In the genomic region with DNA sequence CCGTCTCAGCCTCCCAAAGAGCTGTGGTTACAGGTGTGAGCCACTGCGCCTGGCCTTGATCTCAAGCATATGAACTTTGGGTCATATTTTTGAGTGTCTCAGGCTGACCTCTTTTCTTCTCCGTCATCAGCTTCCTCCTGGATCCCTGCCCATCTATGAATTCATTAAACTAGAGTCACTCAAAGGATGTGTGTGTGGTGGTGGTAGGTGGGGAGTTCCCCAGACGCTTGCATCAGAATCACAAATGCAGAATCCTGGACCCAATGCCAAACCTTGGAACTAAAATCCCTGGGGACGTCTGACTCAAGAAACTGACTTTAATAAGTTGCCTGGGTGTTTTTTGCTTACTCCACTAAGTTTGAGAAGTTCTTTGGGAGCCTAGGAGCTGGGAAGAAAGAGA, we compare ENCODE assay signal across 13 cellular contexts. TPM values are rescaled to one million over a fixed set of nuclear protein-coding genes. Genes with fewer than 3 reads are reported as not detected.
DNase-seq lines count a peak whose midpoint lies in the region; ATAC-seq and TF ChIP-seq lines count a peak whose summit lies in the region.
"Had no signal": no experiment of that assay in that cellular context is flagged by ENCODE, and none has a peak within 500 bp of the region (broad histone marks: within the 10 kb centered on the region; RNA-seq: fewer than 3 reads in every experiment).

No MANE protein-coding gene starts in this region.

- H3K4me1 ChIP-seq in GM23338 (ENCODE audit: insufficient read depth): peaks cover 12% of the 10 kb centered on the region
- peaks cover 32% of the 10 kb centered on the region for H3K4me1 ChIP-seq in adipocyte (ENCODE audit: control insufficient read depth, insufficient read depth, low read length)
- peaks cover 0 to 38% (median 11%) of the 10 kb centered on the region in 3 donors for H3K4me1 ChIP-seq in gastroesophageal sphincter
- peaks cover 5% of the 10 kb centered on the region for H3K4me1 ChIP-seq in OCI-LY7 (ENCODE audit: insufficient read depth, low read length, poor library complexity, severe bottlenecking)

- H3K9me2 ChIP-seq in GM23338 (ENCODE audit: insufficient read depth): no peaks in the 10 kb centered on the region
- H3K9me2 ChIP-seq in OCI-LY7 (ENCODE audit: insufficient read depth, low read length): no peaks in the 10 kb centered on the region

- TF ChIP-seq POLR2A in gastroesophageal sphincter (IDR thresholded peaks at IDR 0.05) (no peak), lower leg skin (IDR thresholded peaks at IDR 0.05) (no peak)

- BruUV-seq in OCI-LY7 (replicated peaks; lab: Mats Ljungman, UMichigan): no TSS peak

- H3K27me3 ChIP-seq in GM23338 (ENCODE audit: insufficient read depth) (peaks cover 41% of the 10 kb centered on the region), adipocyte (replicated peaks; ENCODE audit: control insufficient read depth, insufficient read depth, low read length) (no peaks in the 10 kb centered on the region), gastroesophageal sphincter (peaks cover 11% of the 10 kb centered on the region)
- H3K27me3 ChIP-seq: Peyer's patch had no signal

- no peaks in the 10 kb centered on the region for H3K79me2 ChIP-seq in GM23338 (replicated peaks; ENCODE audit: insufficient read depth)
- no peaks in the 10 kb centered on the region for H3K79me2 ChIP-seq in OCI-LY7 (ENCODE audit: insufficient read depth, low read depth, low read length)

- H3K36me3 ChIP-seq in GM23338 (ENCODE audit: insufficient read depth): no peaks in the 10 kb centered on the region
- no peaks in the 10 kb centered on the region for H3K36me3 ChIP-seq in adipocyte (ENCODE audit: control insufficient read depth, insufficient read depth, low read length, severe bottlenecking)
- no peaks in the 10 kb centered on the region for H3K36me3 ChIP-seq in gastroesophageal sphincter
- H3K36me3 ChIP-seq in OCI-LY7 (ENCODE audit: insufficient read depth, low read length): no peaks in the 10 kb centered on the region
- H3K36me3 ChIP-seq: colonic mucosa, Peyer's patch had no signal

- no peak for ATAC-seq in GM23338
- peak; percentile 20 for ATAC-seq in gastroesophageal sphincter
- ATAC-seq in stimulated activated naive CD8-positive, alpha-beta T cell treated with anti-CD3 and anti-CD28 coated beads, Interleukin-15, amount 100 ng/mL, for 72 hours: peak; percentile 60
- no peak for ATAC-seq in GM18868 (IDR thresholded peaks at IDR 0.05; ENCODE audit: unreplicated experiment)
- ATAC-seq: left colon had no signal

- no peak overlapping the region for H3K27ac Mint-ChIP-seq in GM23338
- peak overlapping the region; percentile 2 to 81 for H3K27ac Mint-ChIP-seq in stimulated activated naive CD8-positive, alpha-beta T cell treated with anti-CD3 and anti-CD28 coated beads, Interleukin-15, amount 100 ng/mL, for 72 hours
- H3K27ac Mint-ChIP-seq: stimulated activated naive CD8-positive, alpha-beta T cell treated with anti-CD3 and anti-CD28 coated beads, Interleukin-15, Interleukin-2, amounts not matched to agents 100 ng/mL and 50 ng/mL, for 24 hours had no signal

- CTCF ChIA-PET in OCI-LY7 (lab: Charles Lee; ENCODE audit: unreplicated experiment): no interaction called here

- 20 to 80% methylated on average over 1 to 4 of the region's 5 CpGs for WGBS in gastroesophageal sphincter (ENCODE audit: low coverage in 1 of 2), 2 donors
- WGBS in lower leg skin, 2 donors: 34 to 37% methylated on average over 5 of the region's 5 CpGs

- H3K27me3 Mint-ChIP-seq in GM23338 (ENCODE audit: insufficient read depth, low read depth, poor library complexity): peaks cover 31% of the 10 kb centered on the region
- peaks cover 48% of the 10 kb centered on the region for H3K27me3 Mint-ChIP-seq in stimulated activated naive CD8-positive, alpha-beta T cell treated with anti-CD3 and anti-CD28 coated beads, Interleukin-15, amount 100 ng/mL, for 72 hours

- intact Hi-C loops in OCI-LY7 (cut with micrococcal nuclease; ENCODE audit: unreplicated experiment): no loop called here
- intact Hi-C loops in lower leg skin (cut with DNase I; ENCODE audit: low total_unique reads): no loop called here

- H4K20me1 ChIP-seq in GM23338 (replicated peaks; ENCODE audit: insufficient read depth) (no peaks in the 10 kb centered on the region), OCI-LY7 (ENCODE audit: insufficient read depth, low read length) (no peaks in the 10 kb centered on the region)

- H3K4me2 ChIP-seq in GM23338: no peak overlapping the region
- no peak overlapping the region for H3K4me2 ChIP-seq in OCI-LY7 (ENCODE audit: low read length)

- no peaks in the 10 kb centered on the region for H3K9me3 Mint-ChIP-seq in GM23338
- no peaks in the 10 kb centered on the region for H3K9me3 Mint-ChIP-seq in stimulated activated naive CD8-positive, alpha-beta T cell treated with anti-CD3 and anti-CD28 coated beads, Interleukin-15, amount 100 ng/mL, for 72 hours
- H3K9me3 Mint-ChIP-seq: stimulated activated naive CD8-positive, alpha-beta T cell treated with anti-CD3 and anti-CD28 coated beads, Interleukin-15, Interleukin-2, amounts not matched to agents 100 ng/mL and 50 ng/mL, for 24 hours had no signal

- TF ChIP-seq EP300 in gastroesophageal sphincter (IDR thresholded peaks at IDR 0.05): no peak

- no peaks in the 10 kb centered on the region for H3K9me3 ChIP-seq in adipocyte (ENCODE audit: control insufficient read depth, low read length)
- H3K9me3 ChIP-seq in gastroesophageal sphincter: no peaks in the 10 kb centered on the region
- no peaks in the 10 kb centered on the region for H3K9me3 ChIP-seq in OCI-LY7 (ENCODE audit: low read length)
- H3K9me3 ChIP-seq: colonic mucosa, Peyer's patch had no signal

- no peak overlapping the region for H3K4me3 Mint-ChIP-seq in GM23338
- no peak overlapping the region for H3K4me3 Mint-ChIP-seq in stimulated activated naive CD8-positive, alpha-beta T cell treated with anti-CD3 and anti-CD28 coated beads, Interleukin-15, amount 100 ng/mL, for 72 hours
- H3K4me3 Mint-ChIP-seq: stimulated activated naive CD8-positive, alpha-beta T cell treated with anti-CD3 and anti-CD28 coated beads, Interleukin-15, Interleukin-2, amounts not matched to agents 100 ng/mL and 50 ng/mL, for 24 hours had no signal

- H3K27ac ChIP-seq in GM23338 (ENCODE audit: low read depth) (no peak overlapping the region), gastroesophageal sphincter (peak overlapping the region in 3 of 4 donors; percentile 30 to 64 (median 59)), OCI-LY7 (ENCODE audit: low read depth, low read length, poor library complexity, severe bottlenecking) (no peak overlapping the region)
- H3K27ac ChIP-seq: colonic mucosa, Peyer's patch had no signal

- DNase-seq in GM23338 (ENCODE audit: low spot score) (no peak), adipocyte (ENCODE audit: low read depth) (peak; percentile 93), OCI-LY7 (ENCODE audit: low spot score) (no peak), lower leg skin (ENCODE audit: low spot score in 2 of 2) (no peak)
- peak; percentile 7 to 35 for DNase-seq in stimulated activated naive CD8-positive, alpha-beta T cell treated with anti-CD3 and anti-CD28 coated beads, Interleukin-15, amount 100 ng/mL, for 72 hours
- DNase-seq in activated CD4-positive, alpha-beta T cell treated with anti-CD3 and anti-CD28 coated beads, Interleukin-2, amount 50 U/mL, for 4 hours: no peak
- DNase-seq: colonic mucosa, left colon had no signal

- H2AFZ ChIP-seq in GM23338 (0 out of 2 replicates have a peak overlapping the region, but pooled peaks have one; percentile 52), OCI-LY7 (ENCODE audit: low read length) (no peak overlapping the region)

- POLR2A ChIA-PET in OCI-LY7 (lab: Charles Lee): no interaction called here

- 0 out of 2 replicates have a peak, but pooled peaks cover 8% of the 10 kb centered on the region for H3F3A ChIP-seq in GM23338 (replicated peaks; ENCODE audit: low read depth)

- TF ChIP-seq CTCF in GM23338 (conservative IDR thresholded peaks at IDR 0.05; ENCODE audit: low read depth in 2 of 2) (no peak), gastroesophageal sphincter (IDR thresholded peaks at IDR 0.05) (no peak), OCI-LY7 (conservative IDR thresholded peaks at IDR 0.05; ENCODE audit: low read length) (no peak), lower leg skin (IDR thresholded peaks at IDR 0.05) (no peak)

- H3K36me3 Mint-ChIP-seq in GM23338 (ENCODE audit: low read depth): no peaks in the 10 kb centered on the region

- H3K9ac ChIP-seq in adipocyte (ENCODE audit: low read length): no peak overlapping the region

- H3K4me1 Mint-ChIP-seq in GM23338: peaks cover 8% of the 10 kb centered on the region; the same call in 2 of the 3 replicates
- H3K4me1 Mint-ChIP-seq in stimulated activated naive CD8-positive, alpha-beta T cell treated with anti-CD3 and anti-CD28 coated beads, Interleukin-15, amount 100 ng/mL, for 72 hours: peaks cover 58% of the 10 kb centered on the region

- H3K4me3 ChIP-seq in GM23338 (no peak overlapping the region), adipocyte (ENCODE audit: low read length) (no peak overlapping the region), gastroesophageal sphincter (no peak overlapping the region), OCI-LY7 (ENCODE audit: low read depth, low read length, poor library complexity, severe bottlenecking) (no peak overlapping the region), lower leg skin (ENCODE audit: low read depth, poor library complexity, severe bottlenecking) (no peak overlapping the region)
- H3K4me3 ChIP-seq: colonic mucosa, Peyer's patch had no signal

TF ChIP-seq in GM23338, 12 proteins besides CTCF, POLR2A, EP300 and RAD21 (continues in another document):
- no peak for TF ChIP-seq ZNF114 (CRISPR knock-in tag; IDR thresholded peaks at IDR 0.05)

RNA-seq across cellular contexts. Expression of gene CREB5, which starts 6.7 kb away (rescaled TPM):
- 1.7 and 2.4 TPM in 2 replicates for total RNA-seq in GM23338 (2014; rRNA removed; shearing (Covaris generic))
- 2.9 and 4.4 TPM in 2 replicates for polyA plus RNA-seq in GM23338 (2016; fragmentation: Nextera tagmentation; extraction: Ambion mirVana)
- 10 to 100 TPM in 3 of 4 donors, 1 to 10 TPM in 1; 7.8 to 29.9 (median 12.9) TPM for total RNA-seq in gastroesophageal sphincter
- total RNA-seq in OCI-LY7 (2014; rRNA removed; shearing (Covaris generic)): 2.0 and 5.6 TPM in 2 replicates
- total RNA-seq in OCI-LY7 (2022): 10.4 and 13.3 TPM in 2 replicates
- 10 to 100 TPM in 1 of 4 donors, 1 to 10 TPM in 3; 2.5 to 15.0 (median 5.4) TPM for total RNA-seq in lower leg skin
- total RNA-seq: activated CD8-positive, alpha-beta memory T cell treated with anti-CD3 and anti-CD28 coated beads for 36 hours had no signal

Comparison
In these comparisons a context has a peak if more than half of its experiments do, and no peak if none do; other contexts are left out.
1. ATAC-seq: peak in gastroesophageal sphincter (single experiment) and stimulated activated naive CD8-positive, alpha-beta T cell treated with anti-CD3 and anti-CD28 coated beads, Interleukin-15, amount 100 ng/mL, for 72 hours (single experiment); none in GM23338 (single experiment) and GM18868 (single experiment).
2. DNase-seq: peak in adipocyte (single experiment) and stimulated activated naive CD8-positive, alpha-beta T cell treated with anti-CD3 and anti-CD28 coated beads, Interleukin-15, amount 100 ng/mL, for 72 hours (2 of 2); none in GM23338 (single experiment), OCI-LY7 (single experiment), activated CD4-positive, alpha-beta T cell treated with anti-CD3 and anti-CD28 coated beads, Interleukin-2, amount 50 U/mL, for 4 hours (0 of 2) and lower leg skin (0 of 2).
3. H3K27ac ChIP-seq: peak in gastroesophageal sphincter (3 of 4); none in GM23338 (single experiment) and OCI-LY7 (single experiment).